ENCODE assay signal across 8 cellular contexts in genomic region chr17:62703776-62704380, GRCh38.
DNase-seq lines count a peak whose midpoint lies in the region; ATAC-seq, FAIRE-seq and TF ChIP-seq lines count a peak whose summit lies in the region.

No MANE protein-coding gene starts in this region.

- dilution Hi-C loops in endothelial cell of umbilical vein (cut with MboI; ENCODE audit: extremely low pct_ligation_motif_present, low sequenced_read_pairs), result no loop called here

- H3K4me3 ChIP-seq in endothelial cell of umbilical vein (replicated peaks in 1 of 3; ENCODE audit: insufficient read depth in 1 of 3, low read depth in 1 of 3, low read length in 3 of 3), result peak overlapping the region; percentile 23 to 56 (median 48)

- no peaks in the 10 kb centered on the region for H4K20me1 ChIP-seq in endothelial cell of umbilical vein (replicated peaks; ENCODE audit: control insufficient read depth, extremely low read depth, insufficient read depth, low read length)

- FAIRE-seq in endothelial cell of umbilical vein (lab: Jason Lieb, UNC), result peak; percentile 67

- CTCF ChIA-PET in endothelial cell of umbilical vein (lab: Charles Lee), result interaction anchor here (1.3 to 2.2 kb wide), 3 partner anchors 13 to 703 kb away, joined by 3 to 12 read pairs (median 11); no protein-coding TSS in a partner anchor

- H3K4me2 ChIP-seq in endothelial cell of umbilical vein (ENCODE audit: insufficient read depth, low read length), result peak overlapping the region; percentile 90

- H2AFZ ChIP-seq in endothelial cell of umbilical vein (ENCODE audit: low read depth, low read length), result peak overlapping the region; percentile 81

- POLR2A ChIA-PET in endothelial cell of umbilical vein (lab: Charles Lee), result no interaction called here

- DNase-seq in AG08395 (ENCODE audit: low spot score), result peak; percentile 72
- DNase-seq in NCI-H82 (lab: John Stamatoyannopoulos, UW), result peak; percentile 81
- peak; percentile 46 for DNase-seq in activated CD8-positive, alpha-beta memory T cell treated with anti-CD3 and anti-CD28 coated beads for 4 hours (ENCODE audit: low read depth in 2 of 2)
- DNase-seq in endothelial cell of umbilical vein (ENCODE audit: low read depth, low spot score), result peak; percentile 44
- peak; percentile 62 for DNase-seq in middle frontal gyrus (ENCODE audit: extremely low spot score, low spot score)
- DNase-seq in stimulated activated CD8-positive, alpha-beta memory T cell treated with anti-CD3 and anti-CD28 coated beads, Interleukin-2, amount 100 ng/mL, for 1 hour (ENCODE audit: low read depth in 2 of 2), result peak; percentile 41 to 45

- no peak for TF ChIP-seq POLR2A in endothelial cell of umbilical vein (IDR thresholded peaks at IDR 0.05; ENCODE audit: low read depth, low read length)

- ATAC-seq in GM19023 (IDR thresholded peaks at IDR 0.05; ENCODE audit: unreplicated experiment) (peak; percentile 86), HG03280 (IDR thresholded peaks at IDR 0.05; ENCODE audit: unreplicated experiment) (peak; percentile 89)

- H3K9me1 ChIP-seq in endothelial cell of umbilical vein (replicated peaks; ENCODE audit: control insufficient read depth, extremely low read depth, insufficient read depth, low read length), result no peaks in the 10 kb centered on the region

- no peaks in the 10 kb centered on the region for H3K79me2 ChIP-seq in endothelial cell of umbilical vein (ENCODE audit: control insufficient read depth, insufficient read depth, low read length)

- TF ChIP-seq CTCF in endothelial cell of umbilical vein (IDR thresholded peaks at IDR 0.05; ENCODE audit: extremely low read depth in 1 of 2, insufficient read depth in 1 of 2, low read depth in 1 of 2, low read length in 2 of 2), result peak; percentile 79 to 87

- peak overlapping the region; percentile 64 for H3K9ac ChIP-seq in endothelial cell of umbilical vein (replicated peaks; ENCODE audit: extremely low read depth, insufficient read depth, low read length)

- H3K9me3 ChIP-seq in endothelial cell of umbilical vein (replicated peaks; ENCODE audit: control insufficient read depth, insufficient read depth, low read length), result no peaks in the 10 kb centered on the region

- intact Hi-C loops in endothelial cell of umbilical vein (cut with micrococcal nuclease), result loop anchor here (1.0 to 10.0 kb wide), 6 partner anchors 10 to 702 kb away; partner anchors contain the start of gene METTL2A

- H3K4me1 ChIP-seq in endothelial cell of umbilical vein (ENCODE audit: control insufficient read depth, extremely low read depth, insufficient read depth, low read length), result peaks cover 32% of the 10 kb centered on the region

- no TSS peak for BruUV-seq in endothelial cell of umbilical vein (replicated peaks; lab: Mats Ljungman, UMichigan)

- H3K27ac ChIP-seq in endothelial cell of umbilical vein (ENCODE audit: insufficient read depth, low read depth, low read length), result peak overlapping the region; percentile 14

- no peaks in the 10 kb centered on the region for H3K36me3 ChIP-seq in endothelial cell of umbilical vein (ENCODE audit: control insufficient read depth in 2 of 2, extremely low read depth in 1 of 2, insufficient read depth in 2 of 2, low read length in 2 of 2)

- H3K27me3 ChIP-seq in endothelial cell of umbilical vein (ENCODE audit: control insufficient read depth in 2 of 2, insufficient read depth in 2 of 2, low read length in 2 of 2), result peaks cover 0 to 8% of the 10 kb centered on the region in 2 experiments

TF ChIP-seq in endothelial cell of umbilical vein, 7 proteins besides CTCF, POLR2A, EP300 and RAD21:
- TF ChIP-seq POLR2AphosphoS5 (IDR thresholded peaks at IDR 0.05; ENCODE audit: insufficient read depth, low read depth, low read length) (peak; percentile 25), FOS (IDR thresholded peaks at IDR 0.05; ENCODE audit: borderline replicate concordance, insufficient read depth, low read length) (no peak)

Comparison
In these comparisons a context has a peak if more than half of its experiments do, and no peak if none do; other contexts are left out.
1. Peak in every context shown above with its lines: DNase-seq, ATAC-seq, H3K4me3 ChIP-seq and H3K27ac ChIP-seq.